In the genomic region with DNA sequence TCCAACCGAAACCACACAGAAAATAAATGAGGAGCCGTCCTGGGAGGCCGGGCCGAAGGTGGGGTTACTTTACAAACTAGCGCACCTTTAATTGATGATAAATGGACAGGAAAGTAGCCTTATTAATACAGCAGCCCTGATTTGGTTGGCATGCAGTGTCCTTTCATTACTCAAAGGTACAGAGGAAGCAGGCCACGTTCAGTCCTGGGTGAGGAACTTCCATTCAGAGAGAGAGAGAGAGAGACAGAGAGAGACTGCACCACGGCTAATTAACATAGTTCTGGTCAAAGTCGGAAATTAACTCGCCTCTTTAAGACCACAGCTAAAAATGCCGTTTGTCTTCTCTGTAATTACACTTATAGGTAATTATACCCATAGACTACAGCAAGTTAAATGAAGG, we compare ENCODE assay signal across 16 cellular contexts.
DNase-seq lines count a peak whose midpoint lies in the region; ATAC-seq and TF ChIP-seq lines count a peak whose summit lies in the region.
"Had no signal": no experiment of that assay in that cellular context is flagged by ENCODE, and none has a peak within 500 bp of the region (broad histone marks: within the 10 kb centered on the region; RNA-seq: fewer than 3 reads in every experiment).

No MANE protein-coding gene starts in this region.

- TF ChIP-seq EP300 in esophagus muscularis mucosa (IDR thresholded peaks at IDR 0.05) = no peak

- H3K36me3 ChIP-seq in GM23338 (ENCODE audit: insufficient read depth) (no peaks in the 10 kb centered on the region), esophagus muscularis mucosa (no peaks in the 10 kb centered on the region)
- no peaks in the 10 kb centered on the region for H3K36me3 ChIP-seq in CD8-positive, alpha-beta T cell (ENCODE audit: insufficient read depth, low read length)
- H3K36me3 ChIP-seq: BLaER1 treated with 17β-estradiol and CSF1 and Interleukin-3, amounts not matched to agents 10 nM and 100 nM had no signal

- H3K4me2 ChIP-seq in GM23338 = no peak overlapping the region

- H3K79me2 ChIP-seq in GM23338 (replicated peaks; ENCODE audit: insufficient read depth) = no peaks in the 10 kb centered on the region

- H3K27me3 ChIP-seq in GM23338 (ENCODE audit: insufficient read depth) (no peaks in the 10 kb centered on the region), esophagus muscularis mucosa (no peaks in the 10 kb centered on the region)
- no peaks in the 10 kb centered on the region for H3K27me3 ChIP-seq in CD8-positive, alpha-beta T cell (ENCODE audit: insufficient read depth, low read length)
- H3K27me3 ChIP-seq: BLaER1 treated with 17β-estradiol and CSF1 and Interleukin-3, amounts not matched to agents 10 nM and 100 nM had no signal

- intact Hi-C loops in esophagus muscularis mucosa (cut with DNase I) = no loop called here
- intact Hi-C loops in CD8-positive, alpha-beta T cell (cut with DNase I, micrococcal nuclease) = no loop called here

- H3K4me1 Mint-ChIP-seq in GM23338 = peaks cover 13% of the 10 kb centered on the region
- no peaks in the 10 kb centered on the region for H3K4me1 Mint-ChIP-seq in CD8-positive, alpha-beta T cell (ENCODE audit: low read depth)
- H3K4me1 Mint-ChIP-seq: CD14-positive monocyte had no signal

- TF ChIP-seq CTCF in GM23338 (conservative IDR thresholded peaks at IDR 0.05; ENCODE audit: low read depth in 2 of 2) (no peak), esophagus muscularis mucosa (IDR thresholded peaks at IDR 0.05) (no peak)
- no peak for TF ChIP-seq CTCF in CD8-positive, alpha-beta T cell (IDR thresholded peaks at IDR 0.05)

- H3F3A ChIP-seq in GM23338 (replicated peaks; ENCODE audit: low read depth) = no peaks in the 10 kb centered on the region

- H3K27ac ChIP-seq in GM23338 (ENCODE audit: low read depth) (no peak overlapping the region), esophagus muscularis mucosa (replicated peaks in 1 of 4) (no peak overlapping the region)
- H3K27ac ChIP-seq in CD8-positive, alpha-beta T cell (ENCODE audit: low read depth, low read length) = no peak overlapping the region
- H3K27ac ChIP-seq: 22Rv1; BLaER1 treated with 17β-estradiol and CSF1 and Interleukin-3, amounts not matched to agents 10 nM and 100 nM had no signal

- H3K9me3 ChIP-seq in esophagus muscularis mucosa = no peaks in the 10 kb centered on the region
- H3K9me3 ChIP-seq in CD8-positive, alpha-beta T cell (ENCODE audit: low read length) = no peaks in the 10 kb centered on the region
- H3K9me3 ChIP-seq: Caco-2 had no signal

- DNase-seq in NCI-H1105 treated with DMSO at 0.1 percent for 48 hours (lab: John Stamatoyannopoulos, UW) (peak; percentile 38), NCI-H1105 (lab: John Stamatoyannopoulos, UW) (no peak), GM23338 (ENCODE audit: low spot score) (no peak), esophagus muscularis mucosa (ENCODE audit: extremely low spot score) (peak; percentile 81)
- DNase-seq in CD8-positive, alpha-beta T cell = no peak
- DNase-seq: Caco-2; CD4-positive, alpha-beta T cell; DMS153; DND-41; H9 had no signal

- POLR2A ChIA-PET in CD8-positive, alpha-beta T cell (lab: Charles Lee) = no interaction called here

- no peaks in the 10 kb centered on the region for H3K27me3 Mint-ChIP-seq in GM23338 (ENCODE audit: insufficient read depth, low read depth, poor library complexity)
- peaks cover 4% of the 10 kb centered on the region for H3K27me3 Mint-ChIP-seq in CD8-positive, alpha-beta T cell (ENCODE audit: low read depth)

- no peaks in the 10 kb centered on the region; the same call in 2 of the 3 replicates for H3K9me3 Mint-ChIP-seq in GM23338
- H3K9me3 Mint-ChIP-seq in CD8-positive, alpha-beta T cell = no peaks in the 10 kb centered on the region
- H3K9me3 Mint-ChIP-seq: CD4-positive, alpha-beta T cell; H9 had no signal

- ATAC-seq in GM23338 (no peak), GM18867 (IDR thresholded peaks at IDR 0.05; ENCODE audit: unreplicated experiment) (no peak)
- no peak for ATAC-seq in CD8-positive, alpha-beta T cell
- ATAC-seq: HCT116 had no signal

- H2AFZ ChIP-seq in GM23338 = peak overlapping the region; percentile 67; the same call in 1 of the 2 replicates

- WGBS in esophagus muscularis mucosa = 79% methylated on average over 10 of the region's 10 CpGs

- no peak for TF ChIP-seq POLR2A in esophagus muscularis mucosa (IDR thresholded peaks at IDR 0.05; ENCODE audit: low read depth)

- H4K20me1 ChIP-seq in GM23338 (replicated peaks; ENCODE audit: insufficient read depth) = no peaks in the 10 kb centered on the region
- H4K20me1 ChIP-seq: BLaER1 treated with 17β-estradiol and CSF1 and Interleukin-3, amounts not matched to agents 10 nM and 100 nM had no signal

- H3K27ac Mint-ChIP-seq in GM23338 = no peak overlapping the region
- H3K27ac Mint-ChIP-seq in CD8-positive, alpha-beta T cell = no peak overlapping the region
- H3K27ac Mint-ChIP-seq: B cell; CD14-positive monocyte; CD4-positive, alpha-beta T cell had no signal

- H3K36me3 Mint-ChIP-seq in GM23338 (ENCODE audit: low read depth) = no peaks in the 10 kb centered on the region
- H3K36me3 Mint-ChIP-seq in CD8-positive, alpha-beta T cell = no peaks in the 10 kb centered on the region
- H3K36me3 Mint-ChIP-seq: CD14-positive monocyte had no signal

- H3K4me3 Mint-ChIP-seq in GM23338 = no peak overlapping the region
- no peak overlapping the region for H3K4me3 Mint-ChIP-seq in CD8-positive, alpha-beta T cell
- H3K4me3 Mint-ChIP-seq: B cell; CD14-positive monocyte; CD4-positive, alpha-beta T cell; H9 had no signal

- H3K9me2 ChIP-seq in GM23338 (ENCODE audit: insufficient read depth) = 0 out of 2 replicates have a peak, but pooled peaks cover 6% of the 10 kb centered on the region

- H3K4me1 ChIP-seq in GM23338 (ENCODE audit: insufficient read depth) (no peaks in the 10 kb centered on the region), esophagus muscularis mucosa (no peaks in the 10 kb centered on the region)
- no peaks in the 10 kb centered on the region for H3K4me1 ChIP-seq in CD8-positive, alpha-beta T cell (ENCODE audit: insufficient read depth, low read length)
- H3K4me1 ChIP-seq: Caco-2 had no signal

- H3K4me3 ChIP-seq in GM23338 (no peak overlapping the region), esophagus muscularis mucosa (no peak overlapping the region)
- H3K4me3 ChIP-seq in CD8-positive, alpha-beta T cell (ENCODE audit: low read depth, low read length) = no peak overlapping the region
- H3K4me3 ChIP-seq: BLaER1 treated with 17β-estradiol and CSF1 and Interleukin-3, amounts not matched to agents 10 nM and 100 nM had no signal

- CTCF ChIA-PET in CD8-positive, alpha-beta T cell (lab: Charles Lee) = no interaction called here

TF ChIP-seq in GM23338, 12 proteins besides CTCF, POLR2A, EP300 and RAD21 (continues in another document):
- no peak for TF ChIP-seq CREB1 (CRISPR knock-in tag; IDR thresholded peaks at IDR 0.05; ENCODE audit: low read depth)
- TF ChIP-seq, protein P1, sequence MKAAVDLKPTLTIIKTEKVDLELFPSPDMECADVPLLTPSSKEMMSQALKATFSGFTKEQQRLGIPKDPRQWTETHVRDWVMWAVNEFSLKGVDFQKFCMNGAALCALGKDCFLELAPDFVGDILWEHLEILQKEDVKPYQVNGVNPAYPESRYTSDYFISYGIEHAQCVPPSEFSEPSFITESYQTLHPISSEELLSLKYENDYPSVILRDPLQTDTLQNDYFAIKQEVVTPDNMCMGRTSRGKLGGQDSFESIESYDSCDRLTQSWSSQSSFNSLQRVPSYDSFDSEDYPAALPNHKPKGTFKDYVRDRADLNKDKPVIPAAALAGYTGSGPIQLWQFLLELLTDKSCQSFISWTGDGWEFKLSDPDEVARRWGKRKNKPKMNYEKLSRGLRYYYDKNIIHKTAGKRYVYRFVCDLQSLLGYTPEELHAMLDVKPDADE (IDR thresholded peaks at IDR 0.05) = no peak

Comparison
In these comparisons a context has a peak if more than half of its experiments do, and no peak if none do; other contexts are left out.
1. DNase-seq: peak in NCI-H1105 treated with DMSO at 0.1 percent for 48 hours (single experiment) and esophagus muscularis mucosa (single experiment); none in NCI-H1105 (single experiment), GM23338 (single experiment) and CD8-positive, alpha-beta T cell (0 of 7).